In genomic region chr14:46580941-46581671, GRCh38 we compare ENCODE assay signal across 8 cellular contexts.
DNase-seq lines count a peak whose midpoint lies in the region; ATAC-seq, FAIRE-seq and TF ChIP-seq lines count a peak whose summit lies in the region.

No MANE protein-coding gene starts in this region.

- TF ChIP-seq CTCF in NB4 (IDR thresholded peaks at IDR 0.05; ENCODE audit: low read depth, low read length) (peak; percentile 32), VCaP (conservative IDR thresholded peaks at IDR 0.05) (peak; percentile 79), HepG2 (CRISPR knock-in tag; IDR thresholded peaks at IDR 0.05) (peak; percentile 63)

- H3K4me1 Mint-ChIP-seq in stimulated activated memory B cell treated with anti-CD40 and anti-IgM and Interleukin-4, amounts not matched to agents 10 μg/mL and 1 μg/mL and 100 μg/mL, for 72 hours: no peaks in the 10 kb centered on the region
- H3K4me1 Mint-ChIP-seq in activated T-helper 17 cell treated with anti-CD3 and anti-CD28 coated beads, Interleukin-2, amount 50 U/mL, for 72 hours: no peaks in the 10 kb centered on the region

- BruUV-seq in HepG2 (replicated peaks; lab: Mats Ljungman, UMichigan): no TSS peak

- intact Hi-C loops in HepG2 (cut with micrococcal nuclease; ENCODE audit: unreplicated experiment): loop anchor here (1.0 to 5.0 kb wide), 2 partner anchors 71 to 697 kb away; partner anchors contain the start of gene RPL10L

- H3K9me3 ChIP-seq in HepG2 (ENCODE audit: low read length): no peaks in the 10 kb centered on the region

- no peaks in the 10 kb centered on the region for H4K20me1 ChIP-seq in HepG2 (ENCODE audit: insufficient read depth, low read length)

- CTCF ChIA-PET in HepG2 (lab: Yijun Ruan, JAX; ENCODE audit: low intra/inter-chr PET ratio, low total read pairs): interaction anchor here (1.1 to 1.3 kb wide), 2 partner anchors 697 to 958 kb away, joined by 3 to 6 read pairs; no protein-coding TSS in a partner anchor

- H3K27me3 ChIP-seq in HepG2 (ENCODE audit: control insufficient read depth in 1 of 2, insufficient read depth in 2 of 2, low read length in 2 of 2): no peaks in the 10 kb centered on the region

- H2AFZ ChIP-seq in HepG2 (ENCODE audit: low read length): no peak overlapping the region

- TF ChIP-seq POLR2A in NB4 (IDR thresholded peaks at IDR 0.05; ENCODE audit: extremely low read depth, insufficient read length) (no peak), HepG2 (IDR thresholded peaks at IDR 0.05; ENCODE audit: insufficient read depth in 1 of 2, low read depth in 2 of 2, low read length in 2 of 2) (no peak)

- H3K4me1 ChIP-seq in HepG2 (ENCODE audit: insufficient read depth, low read length): no peaks in the 10 kb centered on the region

- POLR2A ChIA-PET in HepG2 (lab: Yijun Ruan, JAX): no interaction called here

- H3K4me3 Mint-ChIP-seq in stimulated activated memory B cell treated with anti-CD40 and anti-IgM and Interleukin-4, amounts not matched to agents 10 μg/mL and 1 μg/mL and 100 μg/mL, for 72 hours: no peak overlapping the region
- H3K4me3 Mint-ChIP-seq in activated T-helper 17 cell treated with anti-CD3 and anti-CD28 coated beads, Interleukin-2, amount 50 U/mL, for 72 hours: no peak overlapping the region

- ATAC-seq in HepG2: no peak
- ATAC-seq in stimulated activated memory B cell treated with anti-CD40 and anti-IgM and Interleukin-4, amounts not matched to agents 10 μg/mL and 1 μg/mL and 100 μg/mL, for 72 hours: no peak
- no peak for ATAC-seq in activated T-helper 17 cell treated with anti-CD3 and anti-CD28 coated beads, Interleukin-2, amount 50 U/mL, for 72 hours (replicated peaks)

- in situ Hi-C loops in HepG2 (cut with HindIII; ENCODE audit: extremely low pct_ligation_motif_present, low pct_unique_long_range_greater_than_20kb): no loop called here

- no peak overlapping the region for H3K27ac Mint-ChIP-seq in stimulated activated memory B cell treated with anti-CD40 and anti-IgM and Interleukin-4, amounts not matched to agents 10 μg/mL and 1 μg/mL and 100 μg/mL, for 72 hours
- no peak overlapping the region for H3K27ac Mint-ChIP-seq in activated T-helper 17 cell treated with anti-CD3 and anti-CD28 coated beads, Interleukin-2, amount 50 U/mL, for 72 hours

- H3K9ac ChIP-seq in HepG2 (ENCODE audit: insufficient read depth, low read depth, low read length): no peak overlapping the region

- no peaks in the 10 kb centered on the region for H3K9me3 Mint-ChIP-seq in stimulated activated memory B cell treated with anti-CD40 and anti-IgM and Interleukin-4, amounts not matched to agents 10 μg/mL and 1 μg/mL and 100 μg/mL, for 72 hours
- no peaks in the 10 kb centered on the region for H3K9me3 Mint-ChIP-seq in activated T-helper 17 cell treated with anti-CD3 and anti-CD28 coated beads, Interleukin-2, amount 50 U/mL, for 72 hours

- H3K4me2 ChIP-seq in HepG2 (ENCODE audit: low read depth, low read length): no peak overlapping the region

- H3K27ac ChIP-seq in VCaP: no peak overlapping the region
- H3K27ac ChIP-seq in HepG2 (ENCODE audit: extremely low read length, insufficient read depth, low read length): no peak overlapping the region

- peak; percentile 46 for FAIRE-seq in HepG2 (lab: Jason Lieb, UNC)

- H3K4me3 ChIP-seq in NB4 (ENCODE audit: low read depth, low read length): no peak overlapping the region
- H3K4me3 ChIP-seq in HepG2 (replicated peaks in 1 of 3; ENCODE audit: insufficient read depth in 1 of 3, low read depth in 2 of 3, low read length in 3 of 3): no peak overlapping the region

- no peaks in the 10 kb centered on the region for H3K36me3 Mint-ChIP-seq in stimulated activated memory B cell treated with anti-CD40 and anti-IgM and Interleukin-4, amounts not matched to agents 10 μg/mL and 1 μg/mL and 100 μg/mL, for 72 hours
- no peaks in the 10 kb centered on the region for H3K36me3 Mint-ChIP-seq in activated T-helper 17 cell treated with anti-CD3 and anti-CD28 coated beads, Interleukin-2, amount 50 U/mL, for 72 hours (ENCODE audit: low read depth)

- TF ChIP-seq EP300 in HepG2 (IDR thresholded peaks at IDR 0.05; ENCODE audit: low read depth in 2 of 2, low read length in 2 of 2) (no peak), HepG2 (CRISPR knock-in tag; IDR thresholded peaks at IDR 0.05; ENCODE audit: borderline replicate concordance) (no peak)

- H3K79me2 ChIP-seq in HepG2 (ENCODE audit: insufficient read depth, low read length): no peaks in the 10 kb centered on the region

- DNase-seq in DMS153 treated with DMSO at 0.1 percent for 48 hours (lab: John Stamatoyannopoulos, UW; ENCODE audit: unreplicated experiment): peak; percentile 24
- DNase-seq in DMS153 (lab: John Stamatoyannopoulos, UW): no peak
- DNase-seq in NB4 (ENCODE audit: low read depth): peak; percentile 58
- DNase-seq in HepG2 (ENCODE audit: low spot score): peak; percentile 16
- no peak for DNase-seq in activated CD8-positive, alpha-beta memory T cell treated with anti-CD3 and anti-CD28 coated beads, Interleukin-2, amount 50 U/mL, for 4 hours

- TF ChIP-seq RAD21 in HepG2 (CRISPR knock-in tag; IDR thresholded peaks at IDR 0.05): peak; percentile 16; the same call in 1 of the 2 replicates

- H3K36me3 ChIP-seq in HepG2 (replicated peaks in 1 of 2; ENCODE audit: control insufficient read depth in 1 of 2, insufficient read depth in 2 of 2, low read length in 2 of 2): no peaks in the 10 kb centered on the region

- WGBS in HepG2 (ENCODE audit: low lambda C conversion rate): 15% methylated on average over 6 of the region's 6 CpGs

- H3K27me3 Mint-ChIP-seq in stimulated activated memory B cell treated with anti-CD40 and anti-IgM and Interleukin-4, amounts not matched to agents 10 μg/mL and 1 μg/mL and 100 μg/mL, for 72 hours: no peaks in the 10 kb centered on the region
- no peaks in the 10 kb centered on the region for H3K27me3 Mint-ChIP-seq in activated T-helper 17 cell treated with anti-CD3 and anti-CD28 coated beads, Interleukin-2, amount 50 U/mL, for 72 hours

TF ChIP-seq in HepG2, 621 proteins besides CTCF, POLR2A, EP300 and RAD21:
- peak; percentile 56 for TF ChIP-seq ATF7 (IDR thresholded peaks at IDR 0.05)
- no peak for TF ChIP-seq ATF7 (CRISPR knock-in tag; IDR thresholded peaks at IDR 0.05)
- no peak for TF ChIP-seq HMGXB4 (CRISPR knock-in tag; IDR thresholded peaks at IDR 0.05; ENCODE audit: borderline replicate concordance in 1 of 2, low read depth in 1 of 2)
- TF ChIP-seq MAX (IDR thresholded peaks at IDR 0.05): no peak
- TF ChIP-seq STAG1 (CRISPR knock-in tag; IDR thresholded peaks at IDR 0.05): peak; percentile 71
- peak; percentile 53 for TF ChIP-seq SMC3 (IDR thresholded peaks at IDR 0.05; ENCODE audit: low read length)

Comparison
In these comparisons a context has a peak if more than half of its experiments do, and no peak if none do; other contexts are left out.
1. DNase-seq: peak in DMS153 treated with DMSO at 0.1 percent for 48 hours (single experiment), NB4 (single experiment) and HepG2 (single experiment); none in DMS153 (single experiment) and activated CD8-positive, alpha-beta memory T cell treated with anti-CD3 and anti-CD28 coated beads, Interleukin-2, amount 50 U/mL, for 4 hours (single experiment).
2. Peak in every context shown above with its lines, with median percentiles within 50 percentile points of each other: CTCF ChIP-seq.